In genomic region chr13:110354209-110354627, GRCh38 we compare ENCODE assay signal across 18 cellular contexts.
A peak's percentile ranks its signal among the peaks of the same experiment; 100 is the strongest.
DNase-seq lines count a peak whose midpoint lies in the region; ATAC-seq and TF ChIP-seq lines count a peak whose summit lies in the region.
"Had no signal": no experiment of that assay in that cellular context is flagged by ENCODE, and none has a peak within 500 bp of the region (broad histone marks: within the 10 kb centered on the region; RNA-seq: fewer than 3 reads in every experiment).

No MANE protein-coding gene starts in this region.

- DNase-seq in NCI-H774 (lab: John Stamatoyannopoulos, UW) (peak; percentile 84), coronary artery (ENCODE audit: low spot score) (no peak), tibial artery (peak in 1 of 2 donors; percentile 68), KG1 (lab: John Stamatoyannopoulos, UW) (no peak), epidermal melanocyte (ENCODE audit: insufficient read length, low spot score) (no peak)
- DNase-seq: activated CD4-positive, alpha-beta T cell treated with anti-CD3 and anti-CD28 coated beads for 48 hours; activated T-cell treated with anti-CD3 and anti-CD28 coated beads, Interleukin-2, amount 50 U/mL, for 4 hours; naive thymus-derived CD4-positive, alpha-beta T cell; NCI-H1417 treated with DMSO at 0.1 percent for 48 hours; stimulated activated CD4-positive, alpha-beta T cell treated with anti-CD3 and anti-CD28 coated beads, Interleukin-12 subunit alpha, Interleukin-12 subunit beta, amount 100 ng/mL, for 4 hours; stimulated activated CD4-positive, alpha-beta T cell treated with anti-CD3 and anti-CD28 coated beads, Interleukin-4, amount 100 ng/mL, for 24 hours; stimulated activated naive B cell treated with anti-CD40 and anti-IgM and Interleukin-4, amounts not matched to agents 10 μg/mL and 1 μg/mL and 100 μg/mL, for 72 hours had no signal

- H3K9me3 ChIP-seq in muscle layer of duodenum (ENCODE audit: control insufficient read depth in 1 of 2, low read length in 2 of 2) (no peaks in the 10 kb centered on the region), tibial artery (no peaks in the 10 kb centered on the region)
- H3K9me3 ChIP-seq: breast epithelium, tibial nerve had no signal

- no peaks in the 10 kb centered on the region for H3K27me3 ChIP-seq in muscle layer of duodenum (ENCODE audit: low read depth, low read length)
- H3K27me3 ChIP-seq in tibial artery = no peaks in the 10 kb centered on the region
- H3K27me3 ChIP-seq: breast epithelium, tibial nerve had no signal

- H3K4me3 ChIP-seq in coronary artery (no peak overlapping the region), muscle layer of duodenum (ENCODE audit: low read depth in 1 of 2, low read length in 2 of 2) (no peak overlapping the region), tibial artery (no peak overlapping the region)
- H3K4me3 ChIP-seq: breast epithelium, lung, tibial nerve had no signal

- peaks cover 0 to 12% of the 10 kb centered on the region in 2 donors for H3K4me1 ChIP-seq in muscle layer of duodenum (ENCODE audit: control insufficient read depth in 1 of 2, insufficient read depth in 2 of 2, low read length in 2 of 2)
- H3K4me1 ChIP-seq in tibial artery = peaks cover 0 to 87% (median 46%) of the 10 kb centered on the region in 4 donors
- H3K4me1 ChIP-seq: breast epithelium had no signal

- peaks cover 0 to 6% of the 10 kb centered on the region in 2 donors for H3K36me3 ChIP-seq in muscle layer of duodenum (ENCODE audit: control insufficient read depth in 1 of 2, insufficient read depth in 2 of 2, low read length in 2 of 2)
- peaks cover 11 to 19% (median 14%) of the 10 kb centered on the region in 3 donors for H3K36me3 ChIP-seq in tibial artery
- H3K36me3 ChIP-seq: breast epithelium had no signal

- H3K27ac ChIP-seq in coronary artery (peak overlapping the region; percentile 55 to 74), muscle layer of duodenum (ENCODE audit: low read length) (peak overlapping the region; percentile 24), tibial artery (peak overlapping the region; percentile 92 to 93)

- ATAC-seq in HG03378 (IDR thresholded peaks at IDR 0.05; ENCODE audit: unreplicated experiment) = no peak
- ATAC-seq: activated T-cell treated with anti-CD3 and anti-CD28 coated beads, Interleukin-2, amount 50 U/mL, for 4 hours; HCT116; naive thymus-derived CD4-positive, alpha-beta T cell; stimulated activated naive B cell treated with anti-CD40 and anti-IgM and Interleukin-4, amounts not matched to agents 10 μg/mL and 1 μg/mL and 100 μg/mL, for 72 hours had no signal

- TF ChIP-seq CTCF in coronary artery (IDR thresholded peaks at IDR 0.05) (no peak), tibial artery (IDR thresholded peaks at IDR 0.05) (no peak)

- intact Hi-C loops in tibial artery (cut with DNase I; ENCODE audit: low total_unique reads) = no loop called here

Comparison
In these comparisons a context has a peak if more than half of its experiments do, and no peak if none do; other contexts are left out.
1. H3K27ac ChIP-seq: peak in every context shown above with its lines; median percentile 92 in tibial artery; 64 in coronary artery; 24 in muscle layer of duodenum.